Comparison of ENCODE assay signal across 8 cellular contexts in the genomic region with DNA sequence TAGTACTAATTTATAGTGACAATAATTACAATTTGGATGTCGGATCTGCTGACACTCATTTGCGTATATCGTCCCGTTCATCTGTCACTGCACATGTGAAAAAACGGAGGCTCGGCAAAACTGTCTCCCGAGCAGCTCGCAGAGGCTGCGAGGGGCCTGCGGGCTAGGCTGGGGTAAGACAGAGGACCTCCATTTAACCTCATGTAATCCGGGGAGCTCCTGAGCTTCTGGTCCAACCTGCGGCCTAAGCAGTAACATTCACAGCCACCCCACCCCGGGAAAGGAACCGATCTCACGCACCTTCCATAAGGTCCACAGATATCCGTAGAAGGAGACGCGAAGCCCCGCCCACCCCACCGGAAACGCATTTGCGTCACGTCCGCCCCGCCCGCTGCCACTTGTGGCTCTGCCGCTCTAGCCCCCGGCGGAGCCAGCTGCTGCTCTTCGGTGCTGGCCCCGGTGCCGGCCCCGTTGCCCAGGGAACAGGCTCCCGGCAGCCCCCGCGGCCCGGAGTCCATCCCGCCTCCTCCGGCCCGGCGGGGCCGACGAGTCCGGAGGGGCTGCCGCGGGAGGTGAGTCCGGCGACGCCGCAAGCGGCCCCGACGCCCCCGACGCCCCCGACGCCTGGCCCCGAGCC. TPM values are rescaled to one million over a fixed set of nuclear protein-coding genes. Genes with fewer than 3 reads are reported as not detected.
A peak's percentile ranks its signal among the peaks of the same experiment; 100 is the strongest.
DNase-seq lines count a peak whose midpoint lies in the region; ATAC-seq, FAIRE-seq and TF ChIP-seq lines count a peak whose summit lies in the region.

A gene (minus strand): TSS at position 346 of the 637 bp plus-strand sequence. CDS start 39 bp downstream, at position 307.
A gene with protein sequence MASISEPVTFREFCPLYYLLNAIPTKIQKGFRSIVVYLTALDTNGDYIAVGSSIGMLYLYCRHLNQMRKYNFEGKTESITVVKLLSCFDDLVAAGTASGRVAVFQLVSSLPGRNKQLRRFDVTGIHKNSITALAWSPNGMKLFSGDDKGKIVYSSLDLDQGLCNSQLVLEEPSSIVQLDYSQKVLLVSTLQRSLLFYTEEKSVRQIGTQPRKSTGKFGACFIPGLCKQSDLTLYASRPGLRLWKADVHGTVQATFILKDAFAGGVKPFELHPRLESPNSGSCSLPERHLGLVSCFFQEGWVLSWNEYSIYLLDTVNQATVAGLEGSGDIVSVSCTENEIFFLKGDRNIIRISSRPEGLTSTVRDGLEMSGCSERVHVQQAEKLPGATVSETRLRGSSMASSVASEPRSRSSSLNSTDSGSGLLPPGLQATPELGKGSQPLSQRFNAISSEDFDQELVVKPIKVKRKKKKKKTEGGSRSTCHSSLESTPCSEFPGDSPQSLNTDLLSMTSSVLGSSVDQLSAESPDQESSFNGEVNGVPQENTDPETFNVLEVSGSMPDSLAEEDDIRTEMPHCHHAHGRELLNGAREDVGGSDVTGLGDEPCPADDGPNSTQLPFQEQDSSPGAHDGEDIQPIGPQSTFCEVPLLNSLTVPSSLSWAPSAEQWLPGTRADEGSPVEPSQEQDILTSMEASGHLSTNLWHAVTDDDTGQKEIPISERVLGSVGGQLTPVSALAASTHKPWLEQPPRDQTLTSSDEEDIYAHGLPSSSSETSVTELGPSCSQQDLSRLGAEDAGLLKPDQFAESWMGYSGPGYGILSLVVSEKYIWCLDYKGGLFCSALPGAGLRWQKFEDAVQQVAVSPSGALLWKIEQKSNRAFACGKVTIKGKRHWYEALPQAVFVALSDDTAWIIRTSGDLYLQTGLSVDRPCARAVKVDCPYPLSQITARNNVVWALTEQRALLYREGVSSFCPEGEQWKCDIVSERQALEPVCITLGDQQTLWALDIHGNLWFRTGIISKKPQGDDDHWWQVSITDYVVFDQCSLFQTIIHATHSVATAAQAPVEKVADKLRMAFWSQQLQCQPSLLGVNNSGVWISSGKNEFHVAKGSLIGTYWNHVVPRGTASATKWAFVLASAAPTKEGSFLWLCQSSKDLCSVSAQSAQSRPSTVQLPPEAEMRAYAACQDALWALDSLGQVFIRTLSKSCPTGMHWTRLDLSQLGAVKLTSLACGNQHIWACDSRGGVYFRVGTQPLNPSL (N-terminal part only) (plus strand): TSS at position 397 of the 637 bp plus-strand sequence. CDS start 13,781 bp downstream, outside the sequence.

- peak; percentile 92 for ATAC-seq in GM19043 (IDR thresholded peaks at IDR 0.05; ENCODE audit: low read depth, unreplicated experiment)
- ATAC-seq in HG03354 (IDR thresholded peaks at IDR 0.05; ENCODE audit: poor library complexity, severe bottlenecking, unreplicated experiment), result peak; percentile 93
- ATAC-seq in activated CD4-positive, CD25-positive, alpha-beta regulatory T cell treated with anti-CD3 and anti-CD28 coated beads, Interleukin-2, amount 50 U/mL, for 24 hours, result peak; percentile 74 to 81

- H3K9me1 ChIP-seq in keratinocyte (ENCODE audit: control insufficient read depth, extremely low read depth, insufficient read depth, low read length), result no peaks in the 10 kb centered on the region

- H2AFZ ChIP-seq in keratinocyte (ENCODE audit: control insufficient read depth, low read length), result peak within 1 kb of the TSS; percentile 54

- peaks cover 11% of the 10 kb centered on the region for H3K4me1 ChIP-seq in keratinocyte (ENCODE audit: control insufficient read depth, extremely low read depth, insufficient read depth, low read length)

- H3K79me2 ChIP-seq in keratinocyte (ENCODE audit: control insufficient read depth, insufficient read depth, low read length), result peaks cover 36% of the 10 kb centered on the region

- no peaks in the 10 kb centered on the region for H3K9me3 ChIP-seq in keratinocyte (ENCODE audit: control insufficient read depth, low read depth, low read length)

- DNase-seq in AG10803 (ENCODE audit: low read depth), result peak; percentile 95
- DNase-seq in NCI-H446 treated with DMSO at 0.1 percent for 48 hours (lab: John Stamatoyannopoulos, UW), result peak; percentile 93
- peak; percentile 96 for DNase-seq in cerebellar cortex (ENCODE audit: low spot score)
- DNase-seq in keratinocyte (ENCODE audit: low read depth, low spot score), result peak; percentile 62
- peak; percentile 94 to 97 (median 96) for DNase-seq in stimulated activated CD4-positive, alpha-beta T cell treated with anti-CD3 and anti-CD28 coated beads, Interleukin-12 subunit alpha, Interleukin-12 subunit beta, amount 100 ng/mL, for 48 hours (ENCODE audit: low read depth in 2 of 3, low spot score in 1 of 3)

- peak within 1 kb of the TSS; percentile 91 for H3K4me3 ChIP-seq in AG10803 (ENCODE audit: low read length)
- peak within 1 kb of the TSS; percentile 73 to 92 (median 85) for H3K4me3 ChIP-seq in keratinocyte (ENCODE audit: control insufficient read depth in 2 of 3, extremely low read depth in 1 of 3, insufficient read depth in 2 of 3, low read depth in 1 of 3, low read length in 3 of 3)

- no peaks in the 10 kb centered on the region for H4K20me1 ChIP-seq in keratinocyte (ENCODE audit: control insufficient read depth, extremely low read depth, insufficient read depth, low read length)

- H3K27me3 ChIP-seq in keratinocyte (ENCODE audit: control insufficient read depth, extremely low read depth, insufficient read depth, low read length), result no peaks in the 10 kb centered on the region

- dilution Hi-C loops in keratinocyte (cut with MboI; ENCODE audit: extremely low pct_ligation_motif_present, low sequenced_read_pairs), result no loop called here

- TF ChIP-seq CTCF in AG10803 (conservative IDR thresholded peaks at IDR 0.05; ENCODE audit: low read length) (no peak), keratinocyte (optimal IDR thresholded peaks at IDR 0.05 in 1 of 3, IDR thresholded peaks at IDR 0.05 in 1 of 3, conservative IDR thresholded peaks at IDR 0.05 in 1 of 3; ENCODE audit: extremely low read depth in 1 of 3, insufficient read depth in 2 of 3, low read length in 3 of 3) (no peak)

- H3K9ac ChIP-seq in keratinocyte (ENCODE audit: control insufficient read depth, extremely low read depth, insufficient read depth, low read length), result peak within 1 kb of the TSS; percentile 84

- peak; percentile 71 for FAIRE-seq in keratinocyte (lab: Jason Lieb, UNC)

- H3K4me2 ChIP-seq in keratinocyte (ENCODE audit: control insufficient read depth, extremely low read depth, insufficient read depth, low read depth, low read length), result peak within 1 kb of the TSS; percentile 88

- peak within 1 kb of the TSS; percentile 85 for H3K27ac ChIP-seq in keratinocyte (ENCODE audit: control insufficient read depth, insufficient read depth, low read length)

- H3K36me3 ChIP-seq in keratinocyte (ENCODE audit: control insufficient read depth in 2 of 2, extremely low read depth in 1 of 2, insufficient read depth in 2 of 2, low read length in 2 of 2), result peaks cover 3 to 6% of the 10 kb centered on the region in 2 experiments

RNA-seq across cellular contexts. Expression of the first gene that starts in this region (rescaled TPM):
- polyA plus RNA-seq in keratinocyte, result 44.3 to 55.4 TPM (median 49.3 TPM) in 3 replicates
- 50.6 TPM for polyA plus RNA-seq in keratinocyte (2011; ENCODE audit: low read depth)
- 54.6 and 61.0 TPM in 2 replicates for polyA plus RNA-seq in keratinocyte (2011; cell fraction: cytosol; rRNA removed)
- 23.4 and 23.6 TPM in 2 replicates for polyA plus RNA-seq in keratinocyte (2011; cell fraction: nucleus; rRNA removed)
- polyA plus RNA-seq in keratinocyte (2012; ENCODE audit: low replicate concordance), result 33.9 and 48.7 TPM in 2 replicates
- polyA minus RNA-seq in keratinocyte, result 22.4 to 36.5 TPM (median 35.4 TPM) in 3 replicates
- polyA minus RNA-seq in keratinocyte (2011; cell fraction: cytosol; rRNA and poly(A)+ RNA removed), result 29.2 TPM
- polyA minus RNA-seq in keratinocyte (2011; cell fraction: nucleus; rRNA and poly(A)+ RNA removed), result 7.8 and 14.3 TPM in 2 replicates

RNA-seq across cellular contexts. Expression of the second gene that starts in this region (rescaled TPM):
- 8.1 to 8.7 TPM (median 8.3 TPM) in 3 replicates for polyA plus RNA-seq in keratinocyte
- polyA plus RNA-seq in keratinocyte (2011; ENCODE audit: low read depth), result 6.3 TPM
- 6.4 TPM in 2 replicates for polyA plus RNA-seq in keratinocyte (2011; cell fraction: cytosol; rRNA removed)
- polyA plus RNA-seq in keratinocyte (2011; cell fraction: nucleus; rRNA removed), result 14.0 and 17.2 TPM in 2 replicates
- 4.9 and 10.4 TPM in 2 replicates for polyA plus RNA-seq in keratinocyte (2012; ENCODE audit: low replicate concordance)
- 15.0 to 38.9 TPM (median 15.9 TPM) in 3 replicates for polyA minus RNA-seq in keratinocyte
- 22.1 TPM for polyA minus RNA-seq in keratinocyte (2011; cell fraction: cytosol; rRNA and poly(A)+ RNA removed)
- polyA minus RNA-seq in keratinocyte (2011; cell fraction: nucleus; rRNA and poly(A)+ RNA removed), result 24.5 and 27.2 TPM in 2 replicates

Comparison
In these comparisons a context has a peak if more than half of its experiments do, and no peak if none do; other contexts are left out.
1. Peak in every context shown above with its lines: DNase-seq, ATAC-seq, H3K4me3 ChIP-seq and H3K27ac ChIP-seq.